ENCODE assay signal across 2 cellular contexts in the genomic region with DNA sequence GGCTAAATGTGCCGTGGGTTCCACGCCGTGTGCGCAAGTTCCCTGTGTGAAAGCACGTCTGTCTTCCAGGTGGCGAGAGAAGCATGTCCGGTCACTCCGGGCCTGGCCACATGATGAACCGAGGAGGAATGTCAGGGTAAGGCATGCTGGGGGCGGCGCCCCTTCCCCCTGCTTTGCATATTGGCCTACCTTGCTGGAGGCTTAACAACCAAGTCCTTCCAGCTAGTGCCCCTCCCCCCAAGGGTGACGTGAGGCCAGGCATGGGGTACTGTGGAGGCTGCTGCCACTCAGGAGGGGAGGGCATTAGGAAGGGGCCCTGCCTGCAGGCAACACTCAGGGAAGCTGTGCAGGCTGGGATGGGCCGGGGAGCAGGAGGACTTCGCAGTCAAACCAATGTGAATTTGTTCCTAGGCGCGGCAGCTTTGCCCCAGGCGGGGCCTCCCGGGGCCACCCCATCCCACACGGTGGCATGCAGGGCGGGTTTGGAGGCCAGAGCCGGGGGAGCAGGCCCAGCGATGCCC.
TF ChIP-seq lines count a peak whose summit lies in the region.

No MANE protein-coding gene starts in this region.

TF ChIP-seq in A549, 52 proteins besides CTCF, POLR2A, EP300 and RAD21 (continued from another document):
- TF ChIP-seq, protein P1, sequence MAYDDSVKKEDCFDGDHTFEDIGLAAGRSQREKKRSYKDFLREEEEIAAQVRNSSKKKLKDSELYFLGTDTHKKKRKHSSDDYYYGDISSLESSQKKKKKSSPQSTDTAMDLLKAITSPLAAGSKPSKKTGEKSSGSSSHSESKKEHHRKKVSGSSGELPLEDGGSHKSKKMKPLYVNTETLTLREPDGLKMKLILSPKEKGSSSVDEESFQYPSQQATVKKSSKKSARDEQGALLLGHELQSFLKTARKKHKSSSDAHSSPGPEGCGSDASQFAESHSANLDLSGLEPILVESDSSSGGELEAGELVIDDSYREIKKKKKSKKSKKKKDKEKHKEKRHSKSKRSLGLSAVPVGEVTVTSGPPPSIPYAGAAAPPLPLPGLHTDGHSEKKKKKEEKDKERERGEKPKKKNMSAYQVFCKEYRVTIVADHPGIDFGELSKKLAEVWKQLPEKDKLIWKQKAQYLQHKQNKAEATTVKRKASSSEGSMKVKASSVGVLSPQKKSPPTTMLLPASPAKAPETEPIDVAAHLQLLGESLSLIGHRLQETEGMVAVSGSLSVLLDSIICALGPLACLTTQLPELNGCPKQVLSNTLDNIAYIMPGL (CRISPR knock-in tag; IDR thresholded peaks at IDR 0.05; ENCODE audit: borderline replicate concordance): no peak
- TF ChIP-seq, protein P2, sequence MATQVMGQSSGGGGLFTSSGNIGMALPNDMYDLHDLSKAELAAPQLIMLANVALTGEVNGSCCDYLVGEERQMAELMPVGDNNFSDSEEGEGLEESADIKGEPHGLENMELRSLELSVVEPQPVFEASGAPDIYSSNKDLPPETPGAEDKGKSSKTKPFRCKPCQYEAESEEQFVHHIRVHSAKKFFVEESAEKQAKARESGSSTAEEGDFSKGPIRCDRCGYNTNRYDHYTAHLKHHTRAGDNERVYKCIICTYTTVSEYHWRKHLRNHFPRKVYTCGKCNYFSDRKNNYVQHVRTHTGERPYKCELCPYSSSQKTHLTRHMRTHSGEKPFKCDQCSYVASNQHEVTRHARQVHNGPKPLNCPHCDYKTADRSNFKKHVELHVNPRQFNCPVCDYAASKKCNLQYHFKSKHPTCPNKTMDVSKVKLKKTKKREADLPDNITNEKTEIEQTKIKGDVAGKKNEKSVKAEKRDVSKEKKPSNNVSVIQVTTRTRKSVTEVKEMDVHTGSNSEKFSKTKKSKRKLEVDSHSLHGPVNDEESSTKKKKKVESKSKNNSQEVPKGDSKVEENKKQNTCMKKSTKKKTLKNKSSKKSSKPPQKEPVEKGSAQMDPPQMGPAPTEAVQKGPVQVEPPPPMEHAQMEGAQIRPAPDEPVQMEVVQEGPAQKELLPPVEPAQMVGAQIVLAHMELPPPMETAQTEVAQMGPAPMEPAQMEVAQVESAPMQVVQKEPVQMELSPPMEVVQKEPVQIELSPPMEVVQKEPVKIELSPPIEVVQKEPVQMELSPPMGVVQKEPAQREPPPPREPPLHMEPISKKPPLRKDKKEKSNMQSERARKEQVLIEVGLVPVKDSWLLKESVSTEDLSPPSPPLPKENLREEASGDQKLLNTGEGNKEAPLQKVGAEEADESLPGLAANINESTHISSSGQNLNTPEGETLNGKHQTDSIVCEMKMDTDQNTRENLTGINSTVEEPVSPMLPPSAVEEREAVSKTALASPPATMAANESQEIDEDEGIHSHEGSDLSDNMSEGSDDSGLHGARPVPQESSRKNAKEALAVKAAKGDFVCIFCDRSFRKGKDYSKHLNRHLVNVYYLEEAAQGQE (IDR thresholded peaks at IDR 0.05): no peak
- TF ChIP-seq CBX2 (IDR thresholded peaks at IDR 0.05; ENCODE audit: borderline replicate concordance, low read depth) (no peak), FOXS1 (CRISPR knock-in tag; IDR thresholded peaks at IDR 0.05) (no peak), RARB (CRISPR knock-in tag; IDR thresholded peaks at IDR 0.05) (no peak), ZSCAN20 (CRISPR knock-in tag; IDR thresholded peaks at IDR 0.05) (no peak), FOSL2 (IDR thresholded peaks at IDR 0.05) (no peak), FOSL2 (CRISPR knock-in tag; IDR thresholded peaks at IDR 0.05) (no peak), MAFK (IDR thresholded peaks at IDR 0.05; ENCODE audit: partially characterized antibody) (no peak), RCOR1 (IDR thresholded peaks at IDR 0.05; ENCODE audit: low read depth, low read length) (no peak)
- TF ChIP-seq, protein P3, sequence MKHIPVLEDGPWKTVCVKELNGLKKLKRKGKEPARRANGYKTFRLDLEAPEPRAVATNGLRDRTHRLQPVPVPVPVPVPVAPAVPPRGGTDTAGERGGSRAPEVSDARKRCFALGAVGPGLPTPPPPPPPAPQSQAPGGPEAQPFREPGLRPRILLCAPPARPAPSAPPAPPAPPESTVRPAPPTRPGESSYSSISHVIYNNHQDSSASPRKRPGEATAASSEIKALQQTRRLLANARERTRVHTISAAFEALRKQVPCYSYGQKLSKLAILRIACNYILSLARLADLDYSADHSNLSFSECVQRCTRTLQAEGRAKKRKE (CRISPR knock-in tag; IDR thresholded peaks at IDR 0.05; ENCODE audit: low read depth): no peak

TF ChIP-seq in WTC11, 78 proteins besides CTCF, POLR2A, EP300 and RAD21:
- TF ChIP-seq, protein P4, sequence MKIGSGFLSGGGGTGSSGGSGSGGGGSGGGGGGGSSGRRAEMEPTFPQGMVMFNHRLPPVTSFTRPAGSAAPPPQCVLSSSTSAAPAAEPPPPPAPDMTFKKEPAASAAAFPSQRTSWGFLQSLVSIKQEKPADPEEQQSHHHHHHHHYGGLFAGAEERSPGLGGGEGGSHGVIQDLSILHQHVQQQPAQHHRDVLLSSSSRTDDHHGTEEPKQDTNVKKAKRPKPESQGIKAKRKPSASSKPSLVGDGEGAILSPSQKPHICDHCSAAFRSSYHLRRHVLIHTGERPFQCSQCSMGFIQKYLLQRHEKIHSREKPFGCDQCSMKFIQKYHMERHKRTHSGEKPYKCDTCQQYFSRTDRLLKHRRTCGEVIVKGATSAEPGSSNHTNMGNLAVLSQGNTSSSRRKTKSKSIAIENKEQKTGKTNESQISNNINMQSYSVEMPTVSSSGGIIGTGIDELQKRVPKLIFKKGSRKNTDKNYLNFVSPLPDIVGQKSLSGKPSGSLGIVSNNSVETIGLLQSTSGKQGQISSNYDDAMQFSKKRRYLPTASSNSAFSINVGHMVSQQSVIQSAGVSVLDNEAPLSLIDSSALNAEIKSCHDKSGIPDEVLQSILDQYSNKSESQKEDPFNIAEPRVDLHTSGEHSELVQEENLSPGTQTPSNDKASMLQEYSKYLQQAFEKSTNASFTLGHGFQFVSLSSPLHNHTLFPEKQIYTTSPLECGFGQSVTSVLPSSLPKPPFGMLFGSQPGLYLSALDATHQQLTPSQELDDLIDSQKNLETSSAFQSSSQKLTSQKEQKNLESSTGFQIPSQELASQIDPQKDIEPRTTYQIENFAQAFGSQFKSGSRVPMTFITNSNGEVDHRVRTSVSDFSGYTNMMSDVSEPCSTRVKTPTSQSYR (CRISPR knock-in tag; IDR thresholded peaks at IDR 0.05): peak; percentile 47; the same call in 1 of the 2 replicates
- TF ChIP-seq, protein P5, sequence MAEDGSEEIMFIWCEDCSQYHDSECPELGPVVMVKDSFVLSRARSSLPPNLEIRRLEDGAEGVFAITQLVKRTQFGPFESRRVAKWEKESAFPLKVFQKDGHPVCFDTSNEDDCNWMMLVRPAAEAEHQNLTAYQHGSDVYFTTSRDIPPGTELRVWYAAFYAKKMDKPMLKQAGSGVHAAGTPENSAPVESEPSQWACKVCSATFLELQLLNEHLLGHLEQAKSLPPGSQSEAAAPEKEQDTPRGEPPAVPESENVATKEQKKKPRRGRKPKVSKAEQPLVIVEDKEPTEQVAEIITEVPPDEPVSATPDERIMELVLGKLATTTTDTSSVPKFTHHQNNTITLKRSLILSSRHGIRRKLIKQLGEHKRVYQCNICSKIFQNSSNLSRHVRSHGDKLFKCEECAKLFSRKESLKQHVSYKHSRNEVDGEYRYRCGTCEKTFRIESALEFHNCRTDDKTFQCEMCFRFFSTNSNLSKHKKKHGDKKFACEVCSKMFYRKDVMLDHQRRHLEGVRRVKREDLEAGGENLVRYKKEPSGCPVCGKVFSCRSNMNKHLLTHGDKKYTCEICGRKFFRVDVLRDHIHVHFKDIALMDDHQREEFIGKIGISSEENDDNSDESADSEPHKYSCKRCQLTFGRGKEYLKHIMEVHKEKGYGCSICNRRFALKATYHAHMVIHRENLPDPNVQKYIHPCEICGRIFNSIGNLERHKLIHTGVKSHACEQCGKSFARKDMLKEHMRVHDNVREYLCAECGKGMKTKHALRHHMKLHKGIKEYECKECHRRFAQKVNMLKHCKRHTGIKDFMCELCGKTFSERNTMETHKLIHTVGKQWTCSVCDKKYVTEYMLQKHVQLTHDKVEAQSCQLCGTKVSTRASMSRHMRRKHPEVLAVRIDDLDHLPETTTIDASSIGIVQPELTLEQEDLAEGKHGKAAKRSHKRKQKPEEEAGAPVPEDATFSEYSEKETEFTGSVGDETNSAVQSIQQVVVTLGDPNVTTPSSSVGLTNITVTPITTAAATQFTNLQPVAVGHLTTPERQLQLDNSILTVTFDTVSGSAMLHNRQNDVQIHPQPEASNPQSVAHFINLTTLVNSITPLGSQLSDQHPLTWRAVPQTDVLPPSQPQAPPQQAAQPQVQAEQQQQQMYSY (CRISPR knock-in tag; IDR thresholded peaks at IDR 0.05): peak; percentile 43; the same call in 1 of the 2 replicates
- TF ChIP-seq SOX15 (CRISPR knock-in tag; IDR thresholded peaks at IDR 0.05): no peak
